In genomic region chr2:27723372-27724144, GRCh38 we compare ENCODE assay signal across 8 cellular contexts. TPM values are rescaled to one million over a fixed set of nuclear protein-coding genes. Genes with fewer than 3 reads are reported as not detected.
DNase-seq lines count a peak whose midpoint lies in the region; ATAC-seq, FAIRE-seq and TF ChIP-seq lines count a peak whose summit lies in the region.

No MANE protein-coding gene starts in this region.

- H3K4me3 Mint-ChIP-seq in type B pancreatic cell = no peak overlapping the region

- TF ChIP-seq CTCF in endothelial cell of umbilical vein (IDR thresholded peaks at IDR 0.05; ENCODE audit: extremely low read depth in 1 of 2, insufficient read depth in 1 of 2, low read depth in 1 of 2, low read length in 2 of 2) (peak; percentile 78 to 90), type B pancreatic cell (conservative IDR thresholded peaks at IDR 0.05) (peak; percentile 84)

- WGBS in HUES64 = 40% methylated on average over 11 of the region's 11 CpGs
- 47% methylated on average over 10 of the region's 11 CpGs for WGBS in mesenchymal stem cell

- H3K79me2 ChIP-seq in endothelial cell of umbilical vein (ENCODE audit: control insufficient read depth, insufficient read depth, low read length) = no peaks in the 10 kb centered on the region

- peak overlapping the region in 1 of 2 experiments; percentile 54 for H3K18ac ChIP-seq in mesenchymal stem cell (ENCODE audit: low read depth in 1 of 2, low read length in 2 of 2)

- H3K4me2 ChIP-seq in endothelial cell of umbilical vein (ENCODE audit: insufficient read depth, low read length) (no peak overlapping the region), mesenchymal stem cell (ENCODE audit: low read length, poor library complexity, severe bottlenecking) (no peak overlapping the region)

- no TSS peak for BruUV-seq in endothelial cell of umbilical vein (replicated peaks; lab: Mats Ljungman, UMichigan)

- H3K4me1 Mint-ChIP-seq in type B pancreatic cell (ENCODE audit: unreplicated experiment) = peaks cover 17% of the 10 kb centered on the region

- ATAC-seq in GM21786 (IDR thresholded peaks at IDR 0.05; ENCODE audit: unreplicated experiment) = no peak

- H4K20me1 ChIP-seq in endothelial cell of umbilical vein (replicated peaks; ENCODE audit: control insufficient read depth, extremely low read depth, insufficient read depth, low read length) = no peaks in the 10 kb centered on the region

- H3K14ac ChIP-seq in mesenchymal stem cell (ENCODE audit: low read length in 2 of 2) = no peak overlapping the region

- H3K9me3 ChIP-seq in HUES64 (ENCODE audit: insufficient read depth, low read depth, low read length) = no peaks in the 10 kb centered on the region
- no peaks in the 10 kb centered on the region for H3K9me3 ChIP-seq in endothelial cell of umbilical vein (replicated peaks; ENCODE audit: control insufficient read depth, insufficient read depth, low read length)
- H3K9me3 ChIP-seq in mesenchymal stem cell (ENCODE audit: control insufficient read depth, low read length) = no peaks in the 10 kb centered on the region

- peak; percentile 35 for DNase-seq in NCI-H2171 treated with DMSO at 0.1 percent for 48 hours (lab: John Stamatoyannopoulos, UW)
- DNase-seq in NCI-H2171 (lab: John Stamatoyannopoulos, UW) = no peak
- peak; percentile 86 for DNase-seq in SK-MEL-5 (ENCODE audit: low read depth, low spot score)
- peak; percentile 68 for DNase-seq in endothelial cell of umbilical vein (ENCODE audit: low read depth, low spot score)
- DNase-seq in mesenchymal stem cell = peak; percentile 76
- no peak for DNase-seq in type B pancreatic cell (ENCODE audit: extremely low spot score, unreplicated experiment)

- no peak overlapping the region for H3K9ac ChIP-seq in HUES64 (ENCODE audit: low read depth, low read length)
- no peak overlapping the region for H3K9ac ChIP-seq in endothelial cell of umbilical vein (replicated peaks; ENCODE audit: extremely low read depth, insufficient read depth, low read length)
- H3K9ac ChIP-seq in mesenchymal stem cell (ENCODE audit: low read length) = peak overlapping the region; percentile 51

- H2BK5ac ChIP-seq in mesenchymal stem cell (ENCODE audit: low read depth, low read length, poor library complexity, severe bottlenecking) = no peak overlapping the region

- no peak overlapping the region for H3K4ac ChIP-seq in mesenchymal stem cell (ENCODE audit: low read depth in 1 of 2, low read length in 2 of 2)

- CTCF ChIA-PET in endothelial cell of umbilical vein (lab: Charles Lee) = interaction anchor here (0.6 to 2.9 kb wide), 50 partner anchors 9 to 871 kb away, joined by 3 to 48 read pairs (median 4); no protein-coding TSS in a partner anchor

- peak; percentile 92 for FAIRE-seq in endothelial cell of umbilical vein (lab: Jason Lieb, UNC)

- peaks cover 13% of the 10 kb centered on the region for H3K27me3 Mint-ChIP-seq in type B pancreatic cell

- H2BK120ac ChIP-seq in mesenchymal stem cell (ENCODE audit: low read depth, low read length) = no peak overlapping the region

- H3K79me1 ChIP-seq in mesenchymal stem cell (replicated peaks; ENCODE audit: low read length, poor library complexity, severe bottlenecking) = no peaks in the 10 kb centered on the region

- no peak overlapping the region for H2BK15ac ChIP-seq in mesenchymal stem cell (ENCODE audit: low read depth, poor library complexity, severe bottlenecking)

- H3K4me3 ChIP-seq in HUES64 (ENCODE audit: low read length) = no peak overlapping the region
- H3K4me3 ChIP-seq in endothelial cell of umbilical vein (replicated peaks in 1 of 3; ENCODE audit: insufficient read depth in 1 of 3, low read depth in 1 of 3, low read length in 3 of 3) = no peak overlapping the region
- no peak overlapping the region for H3K4me3 ChIP-seq in mesenchymal stem cell (ENCODE audit: insufficient read depth in 1 of 2, low read depth in 1 of 2, low read length in 2 of 2)

- TF ChIP-seq POLR2A in endothelial cell of umbilical vein (IDR thresholded peaks at IDR 0.05; ENCODE audit: low read depth, low read length) = no peak

- no peaks in the 10 kb centered on the region for H3K9me3 Mint-ChIP-seq in type B pancreatic cell

- in situ Hi-C loops in SK-MEL-5 (cut with HindIII; ENCODE audit: low pct_unique_long_range_greater_than_20kb, low sequenced_read_pairs) = no loop called here

- intact Hi-C loops in endothelial cell of umbilical vein (cut with micrococcal nuclease) = loop anchor here (1.0 kb wide), 3 partner anchors 17 to 729 kb away; no protein-coding TSS in a partner anchor

- POLR2A ChIA-PET in endothelial cell of umbilical vein (lab: Charles Lee) = interaction anchor here (0.6 to 0.8 kb wide), 2 partner anchors 669 to 672 kb away, joined by 3 to 4 read pairs; partner anchors contain the start of gene FOSL2

- peak overlapping the region in 1 of 2 experiments; percentile 81 for H2BK12ac ChIP-seq in mesenchymal stem cell (ENCODE audit: low read length in 2 of 2)

- H2AFZ ChIP-seq in endothelial cell of umbilical vein (ENCODE audit: low read depth, low read length) (peak overlapping the region; percentile 77), mesenchymal stem cell (ENCODE audit: low read depth, low read length) (no peak overlapping the region)

- H3K4me1 ChIP-seq in HUES64 (ENCODE audit: insufficient read depth, low read length) (peaks cover 23% of the 10 kb centered on the region), endothelial cell of umbilical vein (ENCODE audit: control insufficient read depth, extremely low read depth, insufficient read depth, low read length) (peaks cover 14% of the 10 kb centered on the region), mesenchymal stem cell (ENCODE audit: control insufficient read depth, insufficient read depth, low read depth, low read length) (peaks cover 26% of the 10 kb centered on the region)

- H3K36me3 ChIP-seq in HUES64 (ENCODE audit: insufficient read depth, low read length) (no peaks in the 10 kb centered on the region), endothelial cell of umbilical vein (ENCODE audit: control insufficient read depth in 2 of 2, extremely low read depth in 1 of 2, insufficient read depth in 2 of 2, low read length in 2 of 2) (no peaks in the 10 kb centered on the region), mesenchymal stem cell (ENCODE audit: control insufficient read depth in 1 of 2, insufficient read depth in 2 of 2, low read depth in 1 of 2, low read length in 2 of 2) (no peaks in the 10 kb centered on the region)

- H3K36me3 Mint-ChIP-seq in type B pancreatic cell = no peaks in the 10 kb centered on the region

- H4K8ac ChIP-seq in mesenchymal stem cell (ENCODE audit: low read length) = no peak overlapping the region

- peak overlapping the region; percentile 84 for H2AK5ac ChIP-seq in mesenchymal stem cell (ENCODE audit: low read length, severe bottlenecking)

- H3K27me3 ChIP-seq in HUES64 (ENCODE audit: insufficient read depth, low read length) (no peaks in the 10 kb centered on the region), endothelial cell of umbilical vein (ENCODE audit: control insufficient read depth in 2 of 2, insufficient read depth in 2 of 2, low read length in 2 of 2) (no peaks in the 10 kb centered on the region), mesenchymal stem cell (ENCODE audit: control insufficient read depth in 1 of 2, insufficient read depth in 1 of 2, low read length in 2 of 2) (no peaks in the 10 kb centered on the region)

- no peak overlapping the region for H4K91ac ChIP-seq in mesenchymal stem cell (ENCODE audit: low read length)

- no peak overlapping the region for H3K23ac ChIP-seq in mesenchymal stem cell (ENCODE audit: low read length in 2 of 2)

- H3K27ac Mint-ChIP-seq in type B pancreatic cell = peak overlapping the region; percentile 61

- H3K9me1 ChIP-seq in endothelial cell of umbilical vein (replicated peaks; ENCODE audit: control insufficient read depth, extremely low read depth, insufficient read depth, low read length) = no peaks in the 10 kb centered on the region

- H3K27ac ChIP-seq in HUES64 (ENCODE audit: low read depth, low read length) = peak overlapping the region; percentile 32; the same call in 1 of the 2 replicates
- H3K27ac ChIP-seq in endothelial cell of umbilical vein (ENCODE audit: insufficient read depth, low read depth, low read length) = no peak overlapping the region
- H3K27ac ChIP-seq in mesenchymal stem cell (ENCODE audit: low read length, poor library complexity, severe bottlenecking) = no peak overlapping the region

- dilution Hi-C loops in endothelial cell of umbilical vein (cut with MboI; ENCODE audit: extremely low pct_ligation_motif_present, low sequenced_read_pairs) = no loop called here

RNA-seq across cellular contexts. Expression of gene MRPL33, which starts 48.0 kb away (rescaled TPM):
- 82.4 TPM for polyA plus RNA-seq in HUES64 (2013, experiment 1 of 2)
- 101 TPM for polyA plus RNA-seq in HUES64 (2013, experiment 2 of 2)
- total RNA-seq in SK-MEL-5 (2014; rRNA removed; shearing (Covaris generic)) = 210 and 245 TPM in 2 replicates
- polyA plus RNA-seq in SK-MEL-5 (2015; cell fraction: cytosol; rRNA removed) = 163 and 184 TPM in 2 replicates
- polyA plus RNA-seq in SK-MEL-5 (2015; cell fraction: nucleus; rRNA removed) = 49.0 and 1,199 TPM in 2 replicates
- total RNA-seq in endothelial cell of umbilical vein (96.7 and 97.4 TPM in 2 replicates), type B pancreatic cell (ENCODE audit: low replicate concordance) (54.6 and 63.4 TPM in 2 replicates)
- polyA plus RNA-seq in endothelial cell of umbilical vein = 22.7 and 36.1 TPM in 2 replicates
- polyA plus RNA-seq in endothelial cell of umbilical vein (2011; cell fraction: cytosol; rRNA removed) = 94.7 and 104 TPM in 2 replicates
- polyA plus RNA-seq in endothelial cell of umbilical vein (2011; cell fraction: nucleus; rRNA removed) = 30.5 and 49.8 TPM in 2 replicates
- polyA plus RNA-seq in endothelial cell of umbilical vein (2012) = 202 and 208 TPM in 2 replicates
- polyA minus RNA-seq in endothelial cell of umbilical vein = 4.9 and 9.9 TPM in 2 replicates
- 10.2 TPM for polyA minus RNA-seq in endothelial cell of umbilical vein (2011; cell fraction: cytosol; rRNA and poly(A)+ RNA removed)
- polyA minus RNA-seq in endothelial cell of umbilical vein (2011; cell fraction: nucleus; rRNA and poly(A)+ RNA removed) = 10.6 and 10.7 TPM in 2 replicates
- 295 TPM for polyA plus RNA-seq in mesenchymal stem cell (2013, experiment 1 of 2)
- 307 TPM for polyA plus RNA-seq in mesenchymal stem cell (2013, experiment 2 of 2)

RNA-seq across cellular contexts. Expression of gene SLC4A1AP, which starts 59.9 kb away (rescaled TPM):
- polyA plus RNA-seq in HUES64 (2013, experiment 1 of 2) = 16.2 TPM
- polyA plus RNA-seq in HUES64 (2013, experiment 2 of 2) = 19.1 TPM
- 36.6 and 39.8 TPM in 2 replicates for total RNA-seq in SK-MEL-5 (2014; rRNA removed; shearing (Covaris generic))
- 33.6 and 41.3 TPM in 2 replicates for polyA plus RNA-seq in SK-MEL-5 (2015; cell fraction: cytosol; rRNA removed)
- 44.6 and 45.3 TPM in 2 replicates for polyA plus RNA-seq in SK-MEL-5 (2015; cell fraction: nucleus; rRNA removed)
- total RNA-seq in endothelial cell of umbilical vein = 26.2 and 28.4 TPM in 2 replicates
- 9.1 and 9.5 TPM in 2 replicates for polyA plus RNA-seq in endothelial cell of umbilical vein
- polyA plus RNA-seq in endothelial cell of umbilical vein (2011; cell fraction: cytosol; rRNA removed) = 12.3 and 12.7 TPM in 2 replicates
- polyA plus RNA-seq in endothelial cell of umbilical vein (2011; cell fraction: nucleus; rRNA removed) = 15.3 and 19.2 TPM in 2 replicates
- polyA plus RNA-seq in endothelial cell of umbilical vein (2012) = 24.5 and 29.7 TPM in 2 replicates
- 5.1 and 6.2 TPM in 2 replicates for polyA minus RNA-seq in endothelial cell of umbilical vein
- polyA minus RNA-seq in endothelial cell of umbilical vein (2011; cell fraction: cytosol; rRNA and poly(A)+ RNA removed) = 11.2 TPM
- polyA minus RNA-seq in endothelial cell of umbilical vein (2011; cell fraction: nucleus; rRNA and poly(A)+ RNA removed) = 9.2 and 9.6 TPM in 2 replicates
- polyA plus RNA-seq in mesenchymal stem cell (2013, experiment 1 of 2) = 21.1 TPM
- 20.7 TPM for polyA plus RNA-seq in mesenchymal stem cell (2013, experiment 2 of 2)
- total RNA-seq in type B pancreatic cell (ENCODE audit: low replicate concordance) = 17.7 and 20.7 TPM in 2 replicates

Comparison
In these comparisons a context has a peak if more than half of its experiments do, and no peak if none do; other contexts are left out.
1. DNase-seq: peak in NCI-H2171 treated with DMSO at 0.1 percent for 48 hours (single experiment), SK-MEL-5 (single experiment), endothelial cell of umbilical vein (single experiment) and mesenchymal stem cell (single experiment); none in NCI-H2171 (single experiment) and type B pancreatic cell (single experiment).